ENCODE assay signal across 1 cellular context in genomic region chr20:57380081-57380750, GRCh38.
TF ChIP-seq lines count a peak whose summit lies in the region.

No MANE protein-coding gene starts in this region.

TF ChIP-seq in HepG2, 621 proteins besides CTCF, POLR2A, EP300 and RAD21:
- TF ChIP-seq ZNF224 (CRISPR knock-in tag; IDR thresholded peaks at IDR 0.05) (no peak), BATF2 (CRISPR knock-in tag; IDR thresholded peaks at IDR 0.05) (0 out of 2 replicates have a peak, but pooled peaks have one; percentile 26), AGO2 (optimal IDR thresholded peaks at IDR 0.05; ENCODE audit: low read depth, low read length) (peak; percentile 41), ZNF557 (CRISPR knock-in tag; IDR thresholded peaks at IDR 0.05) (no peak), REL (CRISPR knock-in tag; conservative IDR thresholded peaks at IDR 0.05) (0 out of 2 replicates have a peak, but pooled peaks have one; percentile 37), ZNF768 (CRISPR knock-in tag; IDR thresholded peaks at IDR 0.05) (peak; percentile 27; the same call in 1 of the 2 replicates), HOXA7 (CRISPR knock-in tag; IDR thresholded peaks at IDR 0.05) (peak; percentile 61; the same call in 1 of the 2 replicates), NONO (IDR thresholded peaks at IDR 0.05) (no peak), NONO (CRISPR knock-in tag; conservative IDR thresholded peaks at IDR 0.05) (0 out of 2 replicates have a peak, but pooled peaks have one; percentile 39)
